In genomic region chr2:32947076-32947483, GRCh38 we compare ENCODE assay signal across 8 cellular contexts. TPM values are rescaled to one million over a fixed set of nuclear protein-coding genes. Genes with fewer than 3 reads are reported as not detected.
A peak's percentile ranks its signal among the peaks of the same experiment; 100 is the strongest.
DNase-seq lines count a peak whose midpoint lies in the region; ATAC-seq and FAIRE-seq lines count a peak whose summit lies in the region.

No MANE protein-coding gene starts in this region.

- H3K27me3 ChIP-seq in rectal smooth muscle tissue (ENCODE audit: control insufficient read depth, insufficient read depth, low read length) = no peaks in the 10 kb centered on the region

- peaks cover 0 to 7% (median 4%) of the 10 kb centered on the region in 3 donors for H3K4me1 Mint-ChIP-seq in T-cell

- H3K9me3 Mint-ChIP-seq in T-cell = no peaks in the 10 kb centered on the region

- H3K4me3 ChIP-seq in rectal smooth muscle tissue (ENCODE audit: low read length) = peak overlapping the region; percentile 77

- POLR2A ChIA-PET in T-cell (lab: Charles Lee) = no interaction called here

- no peak for FAIRE-seq in frontal cortex (lab: Jason Lieb, UNC)

- H3K36me3 Mint-ChIP-seq in T-cell = no peaks in the 10 kb centered on the region

- H3K36me3 ChIP-seq in rectal smooth muscle tissue (ENCODE audit: control insufficient read depth, insufficient read depth, low read length) = no peaks in the 10 kb centered on the region

- peak overlapping the region; percentile 78 for H3K27ac ChIP-seq in rectal smooth muscle tissue (ENCODE audit: low read depth, low read length)

- CTCF ChIA-PET in T-cell (lab: Charles Lee) = no interaction called here

- H3K4me1 ChIP-seq in rectal smooth muscle tissue (ENCODE audit: control insufficient read depth, insufficient read depth, low read length) = no peaks in the 10 kb centered on the region

- ATAC-seq in GM18511 (IDR thresholded peaks at IDR 0.05; ENCODE audit: unreplicated experiment) = peak; percentile 23
- peak; percentile 28 for ATAC-seq in HG02642 (IDR thresholded peaks at IDR 0.05; ENCODE audit: poor library complexity, unreplicated experiment)
- peak; percentile 3 to 19 (median 12) for ATAC-seq in T-cell (replicated peaks in 1 of 4)
- no peak for ATAC-seq in HG02610 (IDR thresholded peaks at IDR 0.05; ENCODE audit: unreplicated experiment)

- no peak overlapping the region for H3K27ac Mint-ChIP-seq in T-cell

- H3K27me3 Mint-ChIP-seq in T-cell = peaks cover 25% of the 10 kb centered on the region in 2 donors

- H3K4me3 Mint-ChIP-seq in T-cell = peak overlapping the region in 1 of 3 donors; percentile 73

- DNase-seq in T-cell (peak in 2 of 34 experiments; percentile 1 to 2), frontal cortex (ENCODE audit: low spot score in 2 of 2) (peak; percentile 33 to 53), mesenteric fat pad (ENCODE audit: low spot score) (no peak), glomerular visceral epithelial cell (ENCODE audit: extremely low spot score) (no peak)

- no peak overlapping the region for H3K9ac ChIP-seq in rectal smooth muscle tissue (ENCODE audit: low read length)

RNA-seq across cellular contexts. Expression of gene LTBP1, which starts 0.3 kb away (rescaled TPM):
- under 1 TPM; 0.16 to 0.76 (median 0.43) TPM for total RNA-seq in T-cell
- 22.8 TPM for total RNA-seq in frontal cortex
- 15.4 TPM for total RNA-seq in mesenteric fat pad

Comparison
In these comparisons a context has a peak if more than half of its experiments do, and no peak if none do; other contexts are left out.
1. DNase-seq: peak in frontal cortex (2 of 2); none in mesenteric fat pad (single experiment) and glomerular visceral epithelial cell (single experiment).